ENCODE assay signal across 8 cellular contexts in the genomic region with DNA sequence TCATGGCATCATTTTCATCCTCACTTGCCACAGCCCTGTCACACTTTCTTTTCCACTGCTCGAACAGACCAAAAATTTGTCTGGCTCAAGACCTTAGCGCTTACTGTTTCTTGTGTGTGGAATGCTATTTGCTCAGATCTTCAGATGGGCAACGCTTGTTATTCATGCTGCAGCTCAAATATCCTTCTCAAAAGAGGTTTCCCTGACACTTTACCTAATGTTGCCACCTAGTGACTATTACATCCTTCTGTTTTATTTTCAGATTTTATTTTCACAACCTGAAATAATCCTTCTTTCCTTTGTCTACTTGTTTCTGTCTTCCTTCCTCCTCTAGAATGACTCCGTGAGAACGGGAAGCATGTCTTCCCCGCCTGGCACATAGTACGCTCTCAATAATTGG. TPM values are rescaled to one million over a fixed set of nuclear protein-coding genes. Genes with fewer than 3 reads are reported as not detected.
A peak's percentile ranks its signal among the peaks of the same experiment; 100 is the strongest.
DNase-seq lines count a peak whose midpoint lies in the region; ATAC-seq and TF ChIP-seq lines count a peak whose summit lies in the region.

No MANE protein-coding gene starts in this region.

- 0 out of 2 replicates have a peak, but pooled peaks cover 10% of the 10 kb centered on the region for H3F3A ChIP-seq in GM23248 (ENCODE audit: insufficient read depth)

- no peak overlapping the region for H3K27ac ChIP-seq in CD4-positive, CD25-positive, alpha-beta regulatory T cell (ENCODE audit: insufficient read depth, low read length, poor library complexity, severe bottlenecking)
- peak overlapping the region; percentile 48 for H3K27ac ChIP-seq in GM23248
- no peak overlapping the region for H3K27ac ChIP-seq in hepatocyte

- H3K4me2 ChIP-seq in GM23248 (ENCODE audit: unreplicated experiment) (peak overlapping the region; percentile 84), hepatocyte (peak overlapping the region; percentile 36)

- H3K4me1 Mint-ChIP-seq in CD4-positive, CD25-positive, alpha-beta regulatory T cell = peaks cover 55 to 87% (median 63%) of the 10 kb centered on the region in 4 donors

- peak overlapping the region; percentile 25 to 43 (median 36) for H3K4me3 Mint-ChIP-seq in CD4-positive, CD25-positive, alpha-beta regulatory T cell

- H3K36me3 ChIP-seq in CD4-positive, CD25-positive, alpha-beta regulatory T cell (ENCODE audit: control insufficient read depth, insufficient read depth, low read length) = no peaks in the 10 kb centered on the region
- no peaks in the 10 kb centered on the region for H3K36me3 ChIP-seq in GM23248 (ENCODE audit: low read depth)
- no peaks in the 10 kb centered on the region for H3K36me3 ChIP-seq in hepatocyte (replicated peaks; ENCODE audit: insufficient read depth, low read depth)

- CTCF ChIA-PET in HEK293T (lab: Yijun Ruan, JAX) = interaction anchor here (0.5 to 0.9 kb wide), 2 partner anchors 195 to 444 kb away, joined by 3 read pairs; no protein-coding TSS in a partner anchor

- no peaks in the 10 kb centered on the region for H3K9me3 ChIP-seq in CD4-positive, CD25-positive, alpha-beta regulatory T cell (ENCODE audit: control insufficient read depth in 2 of 2, low read length in 2 of 2)
- H3K9me3 ChIP-seq in GM23248 (ENCODE audit: low read depth) (no peaks in the 10 kb centered on the region), hepatocyte (ENCODE audit: low read depth) (no peaks in the 10 kb centered on the region)

- ATAC-seq in CD4-positive, CD25-positive, alpha-beta regulatory T cell (ENCODE audit: low read depth in 2 of 2) = no peak
- ATAC-seq in HG03571 (IDR thresholded peaks at IDR 0.05; ENCODE audit: unreplicated experiment) (no peak), left colon (no peak), GM21619 (IDR thresholded peaks at IDR 0.05; ENCODE audit: unreplicated experiment) (no peak)

- peak; percentile 40 for TF ChIP-seq CTCF in hepatocyte (IDR thresholded peaks at IDR 0.05; ENCODE audit: poor library complexity)

- POLR2A ChIA-PET in HEK293T (lab: Yijun Ruan, JAX) = interaction anchor here (0.6 to 1.5 kb wide), 4 partner anchors 10 to 324 kb away, joined by 3 to 10 read pairs (median 4); a partner anchor contains a TSS

- no peaks in the 10 kb centered on the region for H3K27me3 Mint-ChIP-seq in CD4-positive, CD25-positive, alpha-beta regulatory T cell

- 6 to 9% methylated on average over 7 of the region's 7 CpGs for WGBS in GM23248 (ENCODE audit: low coverage in 1 of 2, low lambda C conversion rate in 2 of 2, missing lambda C conversion rate in 2 of 2), 2 experiments
- WGBS in hepatocyte (ENCODE audit: low lambda C conversion rate, missing lambda C conversion rate) = 64% methylated on average over 7 of the region's 7 CpGs

- peaks cover 5% of the 10 kb centered on the region for H3K36me3 Mint-ChIP-seq in CD4-positive, CD25-positive, alpha-beta regulatory T cell

- no peaks in the 10 kb centered on the region for H3K27me3 ChIP-seq in CD4-positive, CD25-positive, alpha-beta regulatory T cell (ENCODE audit: control insufficient read depth, insufficient read depth, low read length)
- no peaks in the 10 kb centered on the region for H3K27me3 ChIP-seq in GM23248 (replicated peaks; ENCODE audit: insufficient read depth)
- no peaks in the 10 kb centered on the region for H3K27me3 ChIP-seq in hepatocyte

- in situ Hi-C loops in GM23248 (cut with MboI) = no loop called here

- H3K9me3 Mint-ChIP-seq in CD4-positive, CD25-positive, alpha-beta regulatory T cell = no peaks in the 10 kb centered on the region

- H3K4me1 ChIP-seq in CD4-positive, CD25-positive, alpha-beta regulatory T cell (ENCODE audit: control insufficient read depth, insufficient read depth, low read length, poor library complexity, severe bottlenecking) = peaks cover 54% of the 10 kb centered on the region
- H3K4me1 ChIP-seq in GM23248 (ENCODE audit: insufficient read depth) (peaks cover 42% of the 10 kb centered on the region), hepatocyte (ENCODE audit: insufficient read depth) (peaks cover 15% of the 10 kb centered on the region)

- peak overlapping the region in 1 of 3 donors; percentile 72 for H3K27ac Mint-ChIP-seq in CD4-positive, CD25-positive, alpha-beta regulatory T cell

- H4K20me1 ChIP-seq in GM23248 (ENCODE audit: insufficient read depth) (no peaks in the 10 kb centered on the region), hepatocyte (ENCODE audit: insufficient read depth, poor library complexity, severe bottlenecking) (peaks cover 18% of the 10 kb centered on the region)

- DNase-seq in CD4-positive, CD25-positive, alpha-beta regulatory T cell = peak in 1 of 3 donors; percentile 49
- DNase-seq in GM23248 (peak; percentile 80), SHP77 treated with DMSO at 0.1 percent for 48 hours (lab: John Stamatoyannopoulos, UW) (peak; percentile 21), hepatocyte (ENCODE audit: low spot score) (peak; percentile 26), HEK293T (ENCODE audit: extremely low spot score) (no peak), left colon (no peak)

- H3K79me2 ChIP-seq in GM23248 (ENCODE audit: insufficient read depth) (peaks cover 98% of the 10 kb centered on the region), hepatocyte (peaks cover 85% of the 10 kb centered on the region)

- H3K9me2 ChIP-seq in GM23248 (ENCODE audit: insufficient read depth) (no peaks in the 10 kb centered on the region), hepatocyte (replicated peaks; ENCODE audit: insufficient read depth) (no peaks in the 10 kb centered on the region)

- intact Hi-C loops in left colon (cut with DNase I, micrococcal nuclease) = no loop called here

- H3K9ac ChIP-seq in GM23248 = peak overlapping the region; percentile 51

- peak overlapping the region; percentile 51 for H3K4me3 ChIP-seq in CD4-positive, CD25-positive, alpha-beta regulatory T cell (ENCODE audit: low read depth, low read length)
- H3K4me3 ChIP-seq in GM23248 (peak overlapping the region; percentile 61), hepatocyte (no peak overlapping the region)

- H2AFZ ChIP-seq in GM23248 (peak overlapping the region; percentile 57), hepatocyte (no peak overlapping the region)

TF ChIP-seq in HEK293T, 16 proteins besides CTCF, POLR2A, EP300 and RAD21:
- no peak for TF ChIP-seq ARNT (IDR thresholded peaks at IDR 0.05)

RNA-seq across cellular contexts. Expression of a gene that starts 5.6 kb away (rescaled TPM):
- total RNA-seq in CD4-positive, CD25-positive, alpha-beta regulatory T cell = 59.9 TPM
- polyA plus RNA-seq in CD4-positive, CD25-positive, alpha-beta regulatory T cell = 10 to 100 TPM; 16.0 to 20.2 (median 17.4) TPM
- total RNA-seq in GM23248 (2014; rRNA removed; shearing (Covaris generic)) = 21.4 and 22.1 TPM in 2 replicates
- polyA plus RNA-seq in GM23248 (2016; fragmentation: Nextera tagmentation; extraction: Ambion mirVana) (9.0 and 9.5 TPM in 2 replicates), hepatocyte (8.9 and 12.0 TPM in 2 replicates)
- total RNA-seq in hepatocyte (14.5 and 19.4 TPM in 2 replicates), left colon (1 to 10 TPM; 6.9 to 9.3 TPM)

Comparison
In these comparisons a context has a peak if more than half of its experiments do, and no peak if none do; other contexts are left out.
1. DNase-seq: peak in GM23248 (single experiment), SHP77 treated with DMSO at 0.1 percent for 48 hours (single experiment) and hepatocyte (single experiment); none in HEK293T (single experiment) and left colon (0 of 2).